In the genomic region with DNA sequence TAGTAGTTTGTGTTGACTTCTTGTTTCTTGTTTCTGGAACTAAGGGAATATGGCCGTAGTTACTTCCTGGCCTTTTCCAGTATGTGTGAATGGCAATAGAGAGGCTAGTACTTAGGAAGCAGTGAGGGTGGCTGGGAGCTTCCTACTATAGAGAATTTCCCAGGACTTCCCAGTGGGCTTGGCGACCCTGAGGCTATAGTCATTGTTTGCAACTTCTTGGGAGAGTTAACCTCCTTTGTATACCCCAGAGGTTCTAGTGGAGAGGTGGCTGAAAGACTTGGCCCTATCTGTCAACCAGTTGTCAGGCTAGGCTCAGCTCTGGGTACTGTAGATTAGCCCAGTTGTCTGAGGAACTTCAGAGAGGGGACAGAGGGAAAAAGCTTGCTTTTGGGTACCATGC, we compare ENCODE assay signal across 33 cellular contexts.
"Had no signal": no experiment of that assay in that cellular context is flagged by ENCODE, and none has a peak within 500 bp of the region (broad histone marks: within the 10 kb centered on the region; RNA-seq: fewer than 3 reads in every experiment).

No MANE protein-coding gene starts in this region.

- H3K27me3 Mint-ChIP-seq: activated CD4-positive, alpha-beta memory T cell treated with anti-CD3 and anti-CD28 coated beads, Interleukin-2, amount 10 ng/mL, durations not matched to agents 7 days and 5 days; activated CD4-positive, alpha-beta T cell treated with anti-CD3 and anti-CD28 coated beads, Interleukin-2, amount 10 ng/mL, durations not matched to agents 7 days and 5 days; activated CD8-positive, alpha-beta memory T cell treated with anti-CD3 and anti-CD28 coated beads, Interleukin-2, amount 10 ng/mL, durations not matched to agents 7 days and 5 days; activated naive CD8-positive, alpha-beta T cell; activated T-cell treated with anti-CD3 and anti-CD28 coated beads, Interleukin-2, amount 50 U/mL, for 24 hours; activated T-helper 17 cell treated with anti-CD3 and anti-CD28 coated beads, Interleukin-2, amount 50 U/mL, for 72 hours; effector memory CD8-positive, alpha-beta T cell had no signal

- ATAC-seq: activated CD8-positive, alpha-beta memory T cell treated with anti-CD3 and anti-CD28 coated beads, Interleukin-2, amount 10 ng/mL, durations not matched to agents 7 days and 5 days; activated T-cell treated with anti-CD3 and anti-CD28 coated beads, Interleukin-2, amount 50 U/mL, for 72 hours; activated T-helper 17 cell treated with anti-CD3 and anti-CD28 coated beads, Interleukin-2, amount 50 U/mL, for 72 hours; effector memory CD8-positive, alpha-beta T cell; gastroesophageal sphincter; heart right ventricle; WTC11 had no signal

- H3K27ac ChIP-seq: brain microvascular endothelial cell, epithelial cell of prostate, esophagus squamous epithelium, gastroesophageal sphincter, heart right ventricle, hepatocyte, VCaP had no signal

- H3K4me1 Mint-ChIP-seq: activated CD4-positive, alpha-beta memory T cell treated with anti-CD3 and anti-CD28 coated beads, Interleukin-2, amount 10 ng/mL, durations not matched to agents 7 days and 5 days; activated CD4-positive, alpha-beta T cell treated with anti-CD3 and anti-CD28 coated beads, Interleukin-2, amount 10 ng/mL, durations not matched to agents 7 days and 5 days; activated CD8-positive, alpha-beta memory T cell treated with anti-CD3 and anti-CD28 coated beads, Interleukin-2, amount 10 ng/mL, durations not matched to agents 7 days and 5 days; activated T-helper 17 cell treated with anti-CD3 and anti-CD28 coated beads, Interleukin-2, amount 50 U/mL, for 72 hours; WTC11 had no signal

- H3K36me3 ChIP-seq: brain microvascular endothelial cell, gastroesophageal sphincter had no signal

- DNase-seq: activated CD4-positive, alpha-beta memory T cell treated with anti-CD3 and anti-CD28 coated beads, Interleukin-2, amount 10 ng/mL, durations not matched to agents 7 days and 5 days; activated CD4-positive, alpha-beta T cell treated with anti-CD3 and anti-CD28 coated beads for 1 hour; activated CD4-positive, alpha-beta T cell treated with anti-CD3 and anti-CD28 coated beads for 4 hours; activated CD4-positive, alpha-beta T cell treated with anti-CD3 and anti-CD28 coated beads, Interleukin-2, amount 10 ng/mL, durations not matched to agents 7 days and 5 days; activated CD4-positive, alpha-beta T cell treated with anti-CD3 and anti-CD28 coated beads, Interleukin-2, amount 50 U/mL, for 4 hours; activated CD8-positive, alpha-beta memory T cell treated with anti-CD3 and anti-CD28 coated beads, Interleukin-2, amount 10 ng/mL, durations not matched to agents 7 days and 5 days; activated CD8-positive, alpha-beta memory T cell treated with anti-CD3 and anti-CD28 coated beads, Interleukin-2, amount 50 U/mL, for 4 hours; activated effector memory CD4-positive, alpha-beta T cell treated with Interleukin-2 at 50 U/mL for 16 hours; activated gamma-delta T cell treated with Interleukin-2 at 50 U/mL for 16 hours; activated naive CD4-positive, alpha-beta T cell treated with anti-CD3 and anti-CD28 coated beads, Interleukin-2, amount 50 U/mL, for 16 hours; activated naive CD4-positive, alpha-beta T cell treated with Interleukin-2 at 50 U/mL for 16 hours; activated T-cell treated with anti-CD3 and anti-CD28 coated beads, Interleukin-2, amount 50 U/mL, for 24 hours; activated T-cell treated with anti-CD3 and anti-CD28 coated beads, Interleukin-2, amount 50 U/mL, for 72 hours; amniotic stem cell; anterior cingulate cortex; brain microvascular endothelial cell; caudate nucleus; cortex of kidney; dermis blood vessel endothelial cell; effector CD4-positive, alpha-beta T cell; effector memory CD8-positive, alpha-beta T cell; esophagus squamous epithelium; foreskin melanocyte; heart right ventricle; T-helper 1 cell; T-helper 2 cell had no signal

- H3K9me3 Mint-ChIP-seq: activated CD4-positive, alpha-beta memory T cell treated with anti-CD3 and anti-CD28 coated beads, Interleukin-2, amount 10 ng/mL, durations not matched to agents 7 days and 5 days; activated CD4-positive, alpha-beta T cell treated with anti-CD3 and anti-CD28 coated beads, Interleukin-2, amount 10 ng/mL, durations not matched to agents 7 days and 5 days; activated T-cell treated with anti-CD3 and anti-CD28 coated beads, Interleukin-2, amount 50 U/mL, for 24 hours; activated T-cell treated with anti-CD3 and anti-CD28 coated beads, Interleukin-2, amount 50 U/mL, for 72 hours; activated T-helper 17 cell treated with anti-CD3 and anti-CD28 coated beads, Interleukin-2, amount 50 U/mL, for 72 hours; effector memory CD8-positive, alpha-beta T cell; WTC11 had no signal

- H3K4me3 Mint-ChIP-seq: activated CD4-positive, alpha-beta memory T cell treated with anti-CD3 and anti-CD28 coated beads, Interleukin-2, amount 10 ng/mL, durations not matched to agents 7 days and 5 days; activated CD4-positive, alpha-beta T cell treated with anti-CD3 and anti-CD28 coated beads, Interleukin-2, amount 10 ng/mL, durations not matched to agents 7 days and 5 days; activated CD8-positive, alpha-beta memory T cell treated with anti-CD3 and anti-CD28 coated beads, Interleukin-2, amount 10 ng/mL, durations not matched to agents 7 days and 5 days; activated naive CD8-positive, alpha-beta T cell; activated T-cell treated with anti-CD3 and anti-CD28 coated beads, Interleukin-2, amount 50 U/mL, for 24 hours; activated T-cell treated with anti-CD3 and anti-CD28 coated beads, Interleukin-2, amount 50 U/mL, for 72 hours; activated T-helper 17 cell treated with anti-CD3 and anti-CD28 coated beads, Interleukin-2, amount 50 U/mL, for 72 hours; effector memory CD8-positive, alpha-beta T cell; WTC11 had no signal

- H3K4me3 ChIP-seq: esophagus squamous epithelium, gastroesophageal sphincter, heart right ventricle, hepatocyte had no signal

- H3K27ac Mint-ChIP-seq: activated CD4-positive, alpha-beta memory T cell treated with anti-CD3 and anti-CD28 coated beads, Interleukin-2, amount 10 ng/mL, durations not matched to agents 7 days and 5 days; activated CD4-positive, alpha-beta T cell treated with anti-CD3 and anti-CD28 coated beads, Interleukin-2, amount 10 ng/mL, durations not matched to agents 7 days and 5 days; activated CD8-positive, alpha-beta memory T cell treated with anti-CD3 and anti-CD28 coated beads, Interleukin-2, amount 10 ng/mL, durations not matched to agents 7 days and 5 days; activated naive CD8-positive, alpha-beta T cell; activated T-cell treated with anti-CD3 and anti-CD28 coated beads, Interleukin-2, amount 50 U/mL, for 24 hours; activated T-cell treated with anti-CD3 and anti-CD28 coated beads, Interleukin-2, amount 50 U/mL, for 72 hours; activated T-helper 17 cell treated with anti-CD3 and anti-CD28 coated beads, Interleukin-2, amount 50 U/mL, for 72 hours; effector memory CD8-positive, alpha-beta T cell; WTC11 had no signal

- H3K4me1 ChIP-seq: esophagus squamous epithelium, gastroesophageal sphincter, heart right ventricle had no signal

- H3K27me3 ChIP-seq: brain microvascular endothelial cell, esophagus squamous epithelium, gastroesophageal sphincter, heart right ventricle, hepatocyte had no signal

- H3K9me3 ChIP-seq: esophagus squamous epithelium, gastroesophageal sphincter, heart right ventricle had no signal
